In genomic region chr7:24974026-24974832, GRCh38 we compare ENCODE assay signal across 16 cellular contexts. TPM values are rescaled to one million over a fixed set of nuclear protein-coding genes. Genes with fewer than 3 reads are reported as not detected.
DNase-seq lines count a peak whose midpoint lies in the region; ATAC-seq and TF ChIP-seq lines count a peak whose summit lies in the region.
"Had no signal": no experiment of that assay in that cellular context is flagged by ENCODE, and none has a peak within 500 bp of the region (broad histone marks: within the 10 kb centered on the region; RNA-seq: fewer than 3 reads in every experiment).

No MANE protein-coding gene starts in this region.

- peak overlapping the region; percentile 63 for H3K27ac Mint-ChIP-seq in Calu3 (ENCODE audit: unreplicated experiment)
- H3K27ac Mint-ChIP-seq in HFFc6, result peak overlapping the region; percentile 20; the same call in 1 of the 2 replicates
- H3K27ac Mint-ChIP-seq: GM23338 had no signal

- CTCF ChIA-PET in Calu3 (lab: Charles Lee), result interaction anchor here (0.6 kb wide), 1 partner anchor 143 kb away, joined by 4 read pairs; no protein-coding TSS in a partner anchor
- CTCF ChIA-PET in PC-9 (lab: Charles Lee), result no interaction called here

- intact Hi-C loops in Calu3 (cut with micrococcal nuclease; ENCODE audit: unreplicated experiment) (no loop called here), PC-9 (cut with micrococcal nuclease; ENCODE audit: unreplicated experiment) (no loop called here)

- H3K4me2 ChIP-seq in PC-9, result no peak overlapping the region
- H3K4me2 ChIP-seq: GM23338 had no signal

- no peaks in the 10 kb centered on the region for H3K9me2 ChIP-seq in PC-9 (ENCODE audit: insufficient read depth)

- peaks cover 100% of the 10 kb centered on the region for H3K79me2 ChIP-seq in PC-9 (ENCODE audit: low read depth)

- peaks cover 58% of the 10 kb centered on the region for H3K4me1 ChIP-seq in RWPE2 (ENCODE audit: insufficient read depth, poor library complexity, severe bottlenecking)
- peaks cover 55% of the 10 kb centered on the region for H3K4me1 ChIP-seq in PC-9 (replicated peaks; ENCODE audit: insufficient read depth)

- H3K27me3 Mint-ChIP-seq in Calu3 (ENCODE audit: unreplicated experiment), result no peaks in the 10 kb centered on the region
- H3K27me3 Mint-ChIP-seq in HFFc6 (ENCODE audit: insufficient read depth), result no peaks in the 10 kb centered on the region

- H3K4me3 ChIP-seq in RWPE2 (ENCODE audit: severe bottlenecking) (no peak overlapping the region), PC-9 (no peak overlapping the region)
- H3K4me3 ChIP-seq: BLaER1 treated with 17β-estradiol and CSF1 and Interleukin-3, amounts not matched to agents 10 nM and 100 nM; GM23338; SJSA1 had no signal

- H3K27me3 ChIP-seq in RWPE2 (ENCODE audit: insufficient read depth, poor library complexity, severe bottlenecking) (no peaks in the 10 kb centered on the region), PC-9 (ENCODE audit: insufficient read depth, low read depth) (no peaks in the 10 kb centered on the region)
- H3K27me3 ChIP-seq: BLaER1 treated with 17β-estradiol and CSF1 and Interleukin-3, amounts not matched to agents 10 nM and 100 nM; SJSA1 had no signal

- no TSS peak for BruUV-seq in Calu3 (replicated peaks; lab: Mats Ljungman, UMichigan)
- BruUV-seq in PC-9 (replicated peaks; lab: Mats Ljungman, UMichigan), result no TSS peak

- H3K36me3 ChIP-seq in RWPE2 (ENCODE audit: low read depth) (no peaks in the 10 kb centered on the region; the same call in 1 of the 2 replicates), PC-9 (ENCODE audit: low read depth) (no peaks in the 10 kb centered on the region)
- H3K36me3 ChIP-seq: BLaER1 treated with 17β-estradiol and CSF1 and Interleukin-3, amounts not matched to agents 10 nM and 100 nM; SJSA1 had no signal

- H3K4me1 Mint-ChIP-seq in Calu3 (ENCODE audit: low read depth, unreplicated experiment), result peaks cover 81% of the 10 kb centered on the region
- peaks cover 95% of the 10 kb centered on the region for H3K4me1 Mint-ChIP-seq in HFFc6 (ENCODE audit: low read depth)

- H3K4me3 Mint-ChIP-seq in Calu3 (ENCODE audit: low read depth, unreplicated experiment) (peak overlapping the region; percentile 24), HFFc6 (peak overlapping the region; percentile 26; the same call in 1 of the 2 replicates)
- H3K4me3 Mint-ChIP-seq: GM23338 had no signal

- POLR2A ChIA-PET in PC-9 (lab: Charles Lee; ENCODE audit: unreplicated experiment), result no interaction called here

- H3K36me3 Mint-ChIP-seq in Calu3 (ENCODE audit: insufficient read depth, unreplicated experiment) (peaks cover 47% of the 10 kb centered on the region), HFFc6 (ENCODE audit: low read depth) (peaks cover 48% of the 10 kb centered on the region)

- no peak for TF ChIP-seq CTCF in Calu3 (IDR thresholded peaks at IDR 0.05; ENCODE audit: unreplicated experiment)
- TF ChIP-seq CTCF in HFFc6 (IDR thresholded peaks at IDR 0.05), result no peak
- TF ChIP-seq CTCF in RWPE2 (IDR thresholded peaks at IDR 0.05; ENCODE audit: poor library complexity, severe bottlenecking), result no peak
- no peak for TF ChIP-seq CTCF in PC-9 (conservative IDR thresholded peaks at IDR 0.05)

- H3F3A ChIP-seq in PC-9 (ENCODE audit: insufficient read depth, low read depth), result peaks cover 17% of the 10 kb centered on the region; the same call in 1 of the 2 replicates

- no peak for DNase-seq in Calu3
- DNase-seq in HFFc6, result no peak
- DNase-seq in RWPE2 (ENCODE audit: low spot score), result no peak
- no peak for DNase-seq in epithelial cell of prostate (ENCODE audit: low read depth, low spot score)
- DNase-seq in PC-9, result no peak
- no peak for DNase-seq in activated CD8-positive, alpha-beta memory T cell treated with anti-CD3 and anti-CD28 coated beads, Interleukin-2, amount 50 U/mL, for 48 hours
- no peak for DNase-seq in NCI-H2227 treated with DMSO at 0.1 percent for 48 hours (lab: John Stamatoyannopoulos, UW)
- DNase-seq: DMS79 treated with DMSO at 0.1 percent for 48 hours, Kasumi-1, NCI-H1105, NCI-H2081, NCI-H524 treated with DMSO at 0.1 percent for 48 hours had no signal

- H4K20me1 ChIP-seq in PC-9 (ENCODE audit: insufficient read depth), result no peaks in the 10 kb centered on the region

- H3K27ac ChIP-seq in RWPE2 (ENCODE audit: poor library complexity, severe bottlenecking) (peak overlapping the region; percentile 98), epithelial cell of prostate (peak overlapping the region; percentile 100), PC-9 (no peak overlapping the region; the same call in 1 of the 2 replicates)
- H3K27ac ChIP-seq: BLaER1 treated with 17β-estradiol and CSF1 and Interleukin-3, amounts not matched to agents 10 nM and 100 nM; SJSA1 had no signal

- H2AFZ ChIP-seq in PC-9, result no peak overlapping the region
- H2AFZ ChIP-seq: GM23338 had no signal

- no peaks in the 10 kb centered on the region for H3K9me3 Mint-ChIP-seq in Calu3 (ENCODE audit: low read depth, unreplicated experiment)
- H3K9me3 Mint-ChIP-seq in HFFc6, result no peaks in the 10 kb centered on the region
- H3K9me3 Mint-ChIP-seq: GM23338 had no signal

- no peak for ATAC-seq in RWPE2 (ENCODE audit: low read depth)
- ATAC-seq in HG02798 (IDR thresholded peaks at IDR 0.05; ENCODE audit: poor library complexity, unreplicated experiment), result no peak
- ATAC-seq: GM23338 had no signal

- H3K9me3 ChIP-seq in RWPE2 (ENCODE audit: severe bottlenecking), result no peaks in the 10 kb centered on the region
- H3K9me3 ChIP-seq in PC-9 (ENCODE audit: insufficient read depth, low read depth), result no peaks in the 10 kb centered on the region
- H3K9me3 ChIP-seq: BLaER1 treated with 17β-estradiol and CSF1 and Interleukin-3, amounts not matched to agents 10 nM and 100 nM; SJSA1 had no signal

RNA-seq across cellular contexts. Expression of gene OSBPL3, which starts 5.7 kb away (rescaled TPM):
- total RNA-seq in Calu3 (2022) (124 and 136 TPM in 2 replicates), PC-9 (2021) (87.6 and 88.4 TPM in 2 replicates)
- 10 to 100 TPM; 49.7 to 68.8 (median 63.2) TPM for total RNA-seq in HFFc6 (2021; fragmentation: NEBNext Ultra II Directional; extraction: Animal tissue kit (Norgen Biotek cat#: 25700))
